1 cellular context compared by ENCODE assay signal in genomic region chr16:2158262-2158638, GRCh38.
TF ChIP-seq lines count a peak whose summit lies in the region.

No MANE protein-coding gene starts in this region.

TF ChIP-seq in GM12878, 131 proteins besides CTCF, POLR2A, EP300 and RAD21:
- TF ChIP-seq IRF4 (IDR thresholded peaks at IDR 0.05; ENCODE audit: low read depth, low read length) (no peak), ZNF384 (IDR thresholded peaks at IDR 0.05; ENCODE audit: borderline replicate concordance, low read depth, low read length) (no peak), KLF5 (IDR thresholded peaks at IDR 0.05; ENCODE audit: partially characterized antibody) (no peak), BCL3 (IDR thresholded peaks at IDR 0.05; ENCODE audit: borderline replicate concordance, insufficient read depth, low read depth, low read length, poor library complexity, severe bottlenecking) (no peak), RUNX3 (IDR thresholded peaks at IDR 0.05; ENCODE audit: low read length) (no peak)
